1 cellular context compared by ENCODE assay signal in the genomic region with DNA sequence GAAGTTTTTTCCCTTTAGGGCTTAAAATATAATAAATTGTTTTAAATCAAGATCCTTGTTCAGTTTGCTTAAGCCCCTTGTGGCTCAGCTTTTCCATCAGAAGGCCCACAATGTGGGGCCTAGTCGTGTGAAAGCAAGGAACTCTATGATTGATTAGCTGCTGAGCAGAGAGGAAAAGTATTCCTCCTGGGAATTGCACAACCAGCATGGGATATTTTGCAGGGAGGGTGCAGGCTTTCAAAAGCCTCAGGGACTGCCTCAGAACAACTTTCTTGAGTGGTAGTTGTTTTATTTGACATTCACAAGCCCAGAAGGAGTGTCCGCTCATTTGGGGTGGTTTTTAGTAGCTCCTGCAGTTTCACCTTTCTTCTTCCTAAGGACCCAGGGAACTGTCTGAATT.
TF ChIP-seq lines count a peak whose summit lies in the region.

No MANE protein-coding gene starts in this region.

TF ChIP-seq in IMR-90, 13 proteins besides CTCF, POLR2A, EP300 and RAD21:
- TF ChIP-seq CEBPB (IDR thresholded peaks at IDR 0.05; ENCODE audit: low read depth, low read length) = peak; percentile 52; the same call in 1 of the 2 replicates
- TF ChIP-seq, protein P1, sequence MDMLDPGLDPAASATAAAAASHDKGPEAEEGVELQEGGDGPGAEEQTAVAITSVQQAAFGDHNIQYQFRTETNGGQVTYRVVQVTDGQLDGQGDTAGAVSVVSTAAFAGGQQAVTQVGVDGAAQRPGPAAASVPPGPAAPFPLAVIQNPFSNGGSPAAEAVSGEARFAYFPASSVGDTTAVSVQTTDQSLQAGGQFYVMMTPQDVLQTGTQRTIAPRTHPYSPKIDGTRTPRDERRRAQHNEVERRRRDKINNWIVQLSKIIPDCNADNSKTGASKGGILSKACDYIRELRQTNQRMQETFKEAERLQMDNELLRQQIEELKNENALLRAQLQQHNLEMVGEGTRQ (IDR thresholded peaks at IDR 0.05; ENCODE audit: low read depth, low read length) = no peak
